In genomic region chr7:66335318-66335717, GRCh38 we compare ENCODE assay signal across 14 cellular contexts.
DNase-seq lines count a peak whose midpoint lies in the region; ATAC-seq and TF ChIP-seq lines count a peak whose summit lies in the region.
"Had no signal": no experiment of that assay in that cellular context is flagged by ENCODE, and none has a peak within 500 bp of the region (broad histone marks: within the 10 kb centered on the region; RNA-seq: fewer than 3 reads in every experiment).

No MANE protein-coding gene starts in this region.

- CTCF ChIA-PET in OCI-LY7 (lab: Charles Lee; ENCODE audit: unreplicated experiment), result no interaction called here

- H2AFZ ChIP-seq in KMS-11 (ENCODE audit: low read depth) (no peak overlapping the region), hepatocyte (no peak overlapping the region), OCI-LY7 (ENCODE audit: low read length) (no peak overlapping the region)

- peak overlapping the region; percentile 84 for H3K27ac ChIP-seq in KMS-11
- H3K27ac ChIP-seq in esophagus (ENCODE audit: low read depth in 2 of 2, low read length in 1 of 2), result peak overlapping the region; percentile 65 to 66
- H3K27ac ChIP-seq in hepatocyte, result peak overlapping the region; percentile 77
- no peak overlapping the region for H3K27ac ChIP-seq in caudate nucleus (ENCODE audit: low read depth, low read length)
- no peak overlapping the region for H3K27ac ChIP-seq in OCI-LY7 (ENCODE audit: low read depth, low read length, poor library complexity, severe bottlenecking)
- H3K27ac ChIP-seq: BLaER1 had no signal

- H3K4me3 ChIP-seq in KMS-11 (IDR thresholded peaks at IDR 0.05; ENCODE audit: insufficient read depth, low read depth, low read length), result no peak overlapping the region
- no peak overlapping the region for H3K4me3 ChIP-seq in esophagus (ENCODE audit: low read depth in 1 of 2, low read length in 2 of 2)
- no peak overlapping the region for H3K4me3 ChIP-seq in hepatocyte
- H3K4me3 ChIP-seq in OCI-LY7 (ENCODE audit: low read depth, low read length, poor library complexity, severe bottlenecking), result no peak overlapping the region
- H3K4me3 ChIP-seq: BLaER1 had no signal

- H3K9me2 ChIP-seq in hepatocyte (replicated peaks; ENCODE audit: insufficient read depth) (no peaks in the 10 kb centered on the region), OCI-LY7 (ENCODE audit: insufficient read depth, low read length) (no peaks in the 10 kb centered on the region)

- peak overlapping the region; percentile 35; the same call in 1 of the 2 replicates for H3K9ac ChIP-seq in KMS-11
- H3K9ac ChIP-seq: BLaER1 had no signal

- BruUV-seq in OCI-LY7 (replicated peaks; lab: Mats Ljungman, UMichigan), result no TSS peak

- POLR2A ChIA-PET in OCI-LY7 (lab: Charles Lee), result interaction anchor here (1.4 kb wide), 1 partner anchor 13 kb away, joined by 5 read pairs; no protein-coding TSS in a partner anchor

- H3K79me2 ChIP-seq in KMS-11 (ENCODE audit: insufficient read depth, low read depth) (peaks cover 23% of the 10 kb centered on the region; the same call in 1 of the 2 replicates), hepatocyte (peaks cover 34% of the 10 kb centered on the region), OCI-LY7 (ENCODE audit: insufficient read depth, low read depth, low read length) (no peaks in the 10 kb centered on the region)

- H3K9me3 ChIP-seq in esophagus (ENCODE audit: control insufficient read depth in 2 of 2, insufficient read depth in 1 of 2, low read depth in 1 of 2, low read length in 1 of 2), result no peaks in the 10 kb centered on the region
- H3K9me3 ChIP-seq in hepatocyte (ENCODE audit: low read depth), result peaks cover 10% of the 10 kb centered on the region
- H3K9me3 ChIP-seq in OCI-LY7 (ENCODE audit: low read length), result peaks cover 5% of the 10 kb centered on the region; the same call in 1 of the 2 replicates

- no peak for ATAC-seq in GM18519 (IDR thresholded peaks at IDR 0.05; ENCODE audit: low FRiP score, unreplicated experiment)

- intact Hi-C loops in OCI-LY7 (cut with micrococcal nuclease; ENCODE audit: unreplicated experiment), result no loop called here

- 58 to 63% methylated on average over 6 of the region's 6 CpGs for WGBS in esophagus, 2 donors
- 70% methylated on average over 6 of the region's 6 CpGs for WGBS in hepatocyte (ENCODE audit: low lambda C conversion rate, missing lambda C conversion rate)

- H3K4me2 ChIP-seq in KMS-11 (peak overlapping the region; percentile 76), hepatocyte (no peak overlapping the region), OCI-LY7 (ENCODE audit: low read length) (no peak overlapping the region)
- H3K4me2 ChIP-seq: BLaER1 had no signal

- H4K20me1 ChIP-seq in KMS-11 (ENCODE audit: insufficient read depth) (no peaks in the 10 kb centered on the region), hepatocyte (ENCODE audit: insufficient read depth, poor library complexity, severe bottlenecking) (no peaks in the 10 kb centered on the region), OCI-LY7 (ENCODE audit: insufficient read depth, low read length) (no peaks in the 10 kb centered on the region)
- H4K20me1 ChIP-seq: BLaER1 had no signal

- H3K36me3 ChIP-seq in KMS-11 (ENCODE audit: insufficient read depth) (no peaks in the 10 kb centered on the region), esophagus (ENCODE audit: control insufficient read depth in 2 of 2, insufficient read depth in 2 of 2, low read length in 1 of 2) (no peaks in the 10 kb centered on the region), hepatocyte (replicated peaks; ENCODE audit: insufficient read depth, low read depth) (no peaks in the 10 kb centered on the region), OCI-LY7 (ENCODE audit: insufficient read depth, low read length) (no peaks in the 10 kb centered on the region)

- no peak for TF ChIP-seq CTCF in KMS-11 (conservative IDR thresholded peaks at IDR 0.05; ENCODE audit: low read depth, low read length)
- TF ChIP-seq CTCF in hepatocyte (IDR thresholded peaks at IDR 0.05; ENCODE audit: poor library complexity), result no peak
- TF ChIP-seq CTCF in OCI-LY7 (conservative IDR thresholded peaks at IDR 0.05; ENCODE audit: low read length), result no peak

- H3K4me1 ChIP-seq in KMS-11 (ENCODE audit: low read depth, poor library complexity, severe bottlenecking) (peaks cover 59% of the 10 kb centered on the region), esophagus (ENCODE audit: control insufficient read depth in 2 of 2, insufficient read depth in 2 of 2, low read length in 1 of 2) (peaks cover 0 to 8% of the 10 kb centered on the region in 2 donors), hepatocyte (ENCODE audit: insufficient read depth) (peaks cover 24% of the 10 kb centered on the region), OCI-LY7 (ENCODE audit: insufficient read depth, low read length, poor library complexity, severe bottlenecking) (no peaks in the 10 kb centered on the region)
- H3K4me1 ChIP-seq: BLaER1 had no signal

- DNase-seq in hepatocyte (ENCODE audit: low spot score) (no peak), caudate nucleus (lab: John Stamatoyannopoulos, UW) (no peak), OCI-LY7 (ENCODE audit: low spot score) (no peak), NCI-H524 (lab: John Stamatoyannopoulos, UW) (no peak)
- DNase-seq: 8988T; CD4-positive, alpha-beta memory T cell; DMS153; DMS79; GDM1; H9 had no signal

- no peaks in the 10 kb centered on the region for H3K27me3 ChIP-seq in KMS-11 (ENCODE audit: insufficient read depth, low read depth)
- H3K27me3 ChIP-seq in esophagus (ENCODE audit: control insufficient read depth in 1 of 2, insufficient read depth in 2 of 2, low read length in 2 of 2), result no peaks in the 10 kb centered on the region
- H3K27me3 ChIP-seq in hepatocyte, result no peaks in the 10 kb centered on the region
- H3K27me3 ChIP-seq: BLaER1 had no signal

Comparison
In these comparisons a context has a peak if more than half of its experiments do, and no peak if none do; other contexts are left out.
1. H3K27ac ChIP-seq: peak in KMS-11 (single experiment), esophagus (2 of 2) and hepatocyte (single experiment); none in caudate nucleus (single experiment) and OCI-LY7 (single experiment).